Comparison of ENCODE assay signal across 14 cellular contexts in the genomic region with DNA sequence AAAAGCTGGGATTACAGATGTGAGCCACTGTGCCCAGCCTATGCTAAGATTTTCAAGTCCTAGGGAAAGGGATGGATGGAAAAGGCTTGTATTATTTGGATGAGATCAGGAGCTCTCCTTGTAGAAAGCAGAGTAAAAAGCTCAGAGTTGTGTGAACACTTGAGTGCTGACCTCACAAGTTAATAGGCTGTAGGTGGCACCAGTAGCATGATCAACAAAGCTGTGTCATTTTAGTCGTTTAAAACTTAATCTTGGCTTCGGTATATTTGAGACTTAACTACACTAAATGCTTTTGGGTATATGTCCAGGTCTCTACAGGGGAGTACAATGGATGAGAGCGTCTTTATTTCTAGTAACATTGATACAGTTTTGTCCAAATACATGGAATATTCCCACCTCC.
"Had no signal": no experiment of that assay in that cellular context is flagged by ENCODE, and none has a peak within 500 bp of the region (broad histone marks: within the 10 kb centered on the region; RNA-seq: fewer than 3 reads in every experiment).

No MANE protein-coding gene starts in this region.

- H3K36me3 Mint-ChIP-seq: memory B cell; natural killer cell treated with Interleukin-12 subunit alpha and Interleukin-12 subunit beta and Interleukin-15 and Interleukin-18, amount 100 ng/mL, for 72 hours had no signal

- H3K4me1 Mint-ChIP-seq: activated CD4-positive, alpha-beta T cell treated with anti-CD3 and anti-CD28 coated beads, Interleukin-2, amount 10 ng/mL, durations not matched to agents 24 days and 14 days; activated T-helper 17 cell treated with anti-CD3 and anti-CD28 coated beads, Interleukin-2, amount 50 U/mL, for 72 hours; memory B cell; stimulated activated naive CD8-positive, alpha-beta T cell treated with anti-CD3 and anti-CD28 coated beads, Interleukin-15, amount 100 ng/mL, for 72 hours had no signal

- H3K27me3 ChIP-seq: cardiac muscle cell, colonic mucosa, uterus had no signal

- H3K27ac Mint-ChIP-seq: activated CD4-positive, alpha-beta T cell treated with anti-CD3 and anti-CD28 coated beads, Interleukin-2, amount 10 ng/mL, durations not matched to agents 24 days and 14 days; activated naive CD4-positive, alpha-beta T cell treated with anti-CD3 and anti-CD28 coated beads for 36 hours; activated T-helper 17 cell treated with anti-CD3 and anti-CD28 coated beads, Interleukin-2, amount 50 U/mL, for 72 hours; memory B cell; natural killer cell treated with Interleukin-12 subunit alpha and Interleukin-12 subunit beta and Interleukin-15 and Interleukin-18, amount 100 ng/mL, for 72 hours; stimulated activated naive CD8-positive, alpha-beta T cell treated with anti-CD3 and anti-CD28 coated beads, Interleukin-15, amount 100 ng/mL, for 72 hours had no signal

- H3K9me3 Mint-ChIP-seq: activated CD4-positive, alpha-beta T cell treated with anti-CD3 and anti-CD28 coated beads, Interleukin-2, amount 10 ng/mL, durations not matched to agents 24 days and 14 days; activated naive CD4-positive, alpha-beta T cell treated with anti-CD3 and anti-CD28 coated beads for 36 hours; memory B cell; natural killer cell treated with Interleukin-12 subunit alpha and Interleukin-12 subunit beta and Interleukin-15 and Interleukin-18, amount 100 ng/mL, for 72 hours; stimulated activated naive CD8-positive, alpha-beta T cell treated with anti-CD3 and anti-CD28 coated beads, Interleukin-15, amount 100 ng/mL, for 72 hours had no signal

- H3K4me3 ChIP-seq: cardiac muscle cell, colonic mucosa, skin epidermis, uterus had no signal

- H3K27me3 Mint-ChIP-seq: activated CD4-positive, alpha-beta T cell treated with anti-CD3 and anti-CD28 coated beads, Interleukin-2, amount 10 ng/mL, durations not matched to agents 24 days and 14 days; activated T-helper 17 cell treated with anti-CD3 and anti-CD28 coated beads, Interleukin-2, amount 50 U/mL, for 72 hours; memory B cell; stimulated activated naive CD8-positive, alpha-beta T cell treated with anti-CD3 and anti-CD28 coated beads, Interleukin-15, amount 100 ng/mL, for 72 hours had no signal

- H3K4me1 ChIP-seq: colonic mucosa, uterus had no signal

- DNase-seq: activated CD4-positive, alpha-beta T cell treated with anti-CD3 and anti-CD28 coated beads, Interleukin-2, amount 10 ng/mL, durations not matched to agents 24 days and 14 days; activated CD8-positive, alpha-beta memory T cell treated with anti-CD3 and anti-CD28 coated beads for 24 hours; activated naive CD4-positive, alpha-beta T cell treated with anti-CD3 and anti-CD28 coated beads for 36 hours; colonic mucosa; effector CD8-positive, alpha-beta T cell; stimulated activated CD4-positive, alpha-beta T cell treated with anti-CD3 and anti-CD28 coated beads, Interleukin-4, amount 100 ng/mL, for 4 hours; stimulated activated naive CD8-positive, alpha-beta T cell treated with anti-CD3 and anti-CD28 coated beads, Interleukin-15, amount 100 ng/mL, for 72 hours; T-helper 1 cell; uterus had no signal

- H3K27ac ChIP-seq: cardiac muscle cell, colonic mucosa, skin epidermis, uterus had no signal

- ATAC-seq: activated T-helper 17 cell treated with anti-CD3 and anti-CD28 coated beads, Interleukin-2, amount 50 U/mL, for 72 hours; natural killer cell treated with Interleukin-12 subunit alpha and Interleukin-12 subunit beta and Interleukin-15 and Interleukin-18, amount 100 ng/mL, for 72 hours; stimulated activated naive CD8-positive, alpha-beta T cell treated with anti-CD3 and anti-CD28 coated beads, Interleukin-15, amount 100 ng/mL, for 72 hours had no signal

- H3K9me3 ChIP-seq: colonic mucosa, uterus had no signal

- H3K4me3 Mint-ChIP-seq: activated CD4-positive, alpha-beta T cell treated with anti-CD3 and anti-CD28 coated beads, Interleukin-2, amount 10 ng/mL, durations not matched to agents 24 days and 14 days; activated naive CD4-positive, alpha-beta T cell treated with anti-CD3 and anti-CD28 coated beads for 36 hours; activated T-helper 17 cell treated with anti-CD3 and anti-CD28 coated beads, Interleukin-2, amount 50 U/mL, for 72 hours; memory B cell; natural killer cell treated with Interleukin-12 subunit alpha and Interleukin-12 subunit beta and Interleukin-15 and Interleukin-18, amount 100 ng/mL, for 72 hours; stimulated activated naive CD8-positive, alpha-beta T cell treated with anti-CD3 and anti-CD28 coated beads, Interleukin-15, amount 100 ng/mL, for 72 hours had no signal
